Comparison of ENCODE assay signal across 8 cellular contexts in the genomic region with DNA sequence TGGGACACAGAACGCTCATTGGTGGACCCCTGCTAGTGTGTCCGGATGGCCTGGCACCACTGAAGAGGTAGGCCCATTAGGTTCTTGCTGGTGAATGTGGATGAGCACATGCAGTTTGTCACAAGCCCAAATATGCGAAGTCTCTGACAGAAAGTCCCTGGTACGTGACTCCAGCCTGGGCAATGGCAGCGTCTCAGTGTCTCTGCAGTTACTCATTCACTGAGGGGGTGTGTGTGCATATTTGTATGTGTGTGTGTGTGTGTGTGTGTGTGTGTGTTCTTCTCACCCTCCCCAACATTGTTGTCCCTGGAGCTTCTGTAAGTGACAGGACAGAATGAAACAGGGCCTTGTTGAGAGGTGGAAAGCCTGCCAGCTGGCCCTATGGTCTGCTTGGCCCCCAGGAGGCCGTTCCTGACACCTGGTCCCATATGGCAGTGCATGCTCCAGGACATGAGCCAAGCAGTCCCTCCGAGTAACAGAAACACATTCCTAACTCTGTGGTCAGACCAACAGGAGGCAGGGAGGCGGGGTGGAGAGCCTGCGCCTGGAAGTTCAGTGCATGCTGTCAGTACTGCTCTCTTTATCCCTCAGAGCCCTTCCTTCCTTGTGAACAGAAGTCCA.
DNase-seq lines count a peak whose midpoint lies in the region; ATAC-seq and TF ChIP-seq lines count a peak whose summit lies in the region.

No MANE protein-coding gene starts in this region.

- intact Hi-C loops in prostate gland (cut with DNase I), result loop anchor here (10.0 kb wide), 1 partner anchor 94 kb away; no protein-coding TSS in a partner anchor

- peak; percentile 86 for ATAC-seq in RWPE2 (ENCODE audit: low read depth)

- peaks cover 2% of the 10 kb centered on the region for H3K4me1 Mint-ChIP-seq in activated T-cell treated with anti-CD3 and anti-CD28 coated beads, Interleukin-2, amount 50 U/mL, for 24 hours (ENCODE audit: low read depth)

- no peak overlapping the region for H3K27ac Mint-ChIP-seq in activated T-cell treated with anti-CD3 and anti-CD28 coated beads, Interleukin-2, amount 50 U/mL, for 24 hours

- TF ChIP-seq CTCF in RWPE2 (IDR thresholded peaks at IDR 0.05; ENCODE audit: poor library complexity, severe bottlenecking) (no peak), fibroblast of the aortic adventitia (IDR thresholded peaks at IDR 0.05; ENCODE audit: insufficient read depth, low read length) (peak; percentile 22), prostate gland (IDR thresholded peaks at IDR 0.05) (no peak)

- TF ChIP-seq POLR2A in prostate gland (IDR thresholded peaks at IDR 0.05), result no peak

- H3K9me3 ChIP-seq in RWPE2 (ENCODE audit: severe bottlenecking) (no peaks in the 10 kb centered on the region), prostate gland (no peaks in the 10 kb centered on the region)

- H3K4me3 ChIP-seq in RWPE2 (ENCODE audit: severe bottlenecking), result no peak overlapping the region
- no peak overlapping the region for H3K4me3 ChIP-seq in fibroblast of the aortic adventitia (ENCODE audit: low read depth, low read length)
- H3K4me3 ChIP-seq in prostate gland, result no peak overlapping the region

- H3K27me3 ChIP-seq in RWPE2 (ENCODE audit: insufficient read depth, poor library complexity, severe bottlenecking), result no peaks in the 10 kb centered on the region
- no peaks in the 10 kb centered on the region for H3K27me3 ChIP-seq in prostate gland (replicated peaks; ENCODE audit: insufficient read depth)

- H3K9me3 Mint-ChIP-seq in activated T-cell treated with anti-CD3 and anti-CD28 coated beads, Interleukin-2, amount 50 U/mL, for 24 hours, result no peaks in the 10 kb centered on the region

- no peaks in the 10 kb centered on the region for H3K27me3 Mint-ChIP-seq in activated T-cell treated with anti-CD3 and anti-CD28 coated beads, Interleukin-2, amount 50 U/mL, for 24 hours

- H3K27ac ChIP-seq in RWPE2 (ENCODE audit: poor library complexity, severe bottlenecking), result no peak overlapping the region
- no peak overlapping the region for H3K27ac ChIP-seq in prostate gland

- peaks cover 12% of the 10 kb centered on the region for H3K4me1 ChIP-seq in RWPE2 (ENCODE audit: insufficient read depth, poor library complexity, severe bottlenecking)
- H3K4me1 ChIP-seq in prostate gland (replicated peaks), result no peaks in the 10 kb centered on the region

- WGBS in prostate gland, result 45% methylated on average over 9 of the region's 9 CpGs

- no peaks in the 10 kb centered on the region for H3K36me3 Mint-ChIP-seq in activated T-cell treated with anti-CD3 and anti-CD28 coated beads, Interleukin-2, amount 50 U/mL, for 24 hours (ENCODE audit: low read depth)

- no peak overlapping the region for H3K4me3 Mint-ChIP-seq in activated T-cell treated with anti-CD3 and anti-CD28 coated beads, Interleukin-2, amount 50 U/mL, for 24 hours

- no peaks in the 10 kb centered on the region for H3K36me3 ChIP-seq in RWPE2 (ENCODE audit: low read depth)
- no peaks in the 10 kb centered on the region for H3K36me3 ChIP-seq in prostate gland

- peak; percentile 95 for DNase-seq in GM03348 (ENCODE audit: low spot score)
- DNase-seq in RWPE2 (ENCODE audit: low spot score), result peak; percentile 58
- DNase-seq in fibroblast of the aortic adventitia (ENCODE audit: low read depth), result peak; percentile 93
- peak; percentile 18 for DNase-seq in prostate gland (ENCODE audit: low spot score)
- no peak for DNase-seq in NCI-H345 treated with DMSO at 0.1 percent for 48 hours (lab: John Stamatoyannopoulos, UW; ENCODE audit: unreplicated experiment)
- no peak for DNase-seq in activated T-cell treated with anti-CD3 and anti-CD28 coated beads, Interleukin-2, amount 50 U/mL, for 24 hours
- DNase-seq in inferior parietal cortex (ENCODE audit: extremely low spot score), result no peak
- DNase-seq in NCI-H345 (lab: John Stamatoyannopoulos, UW), result no peak

Comparison
In these comparisons a context has a peak if more than half of its experiments do, and no peak if none do; other contexts are left out.
1. DNase-seq: peak in GM03348 (single experiment), RWPE2 (single experiment), fibroblast of the aortic adventitia (single experiment) and prostate gland (single experiment); none in NCI-H345 treated with DMSO at 0.1 percent for 48 hours (single experiment), activated T-cell treated with anti-CD3 and anti-CD28 coated beads, Interleukin-2, amount 50 U/mL, for 24 hours (single experiment), inferior parietal cortex (single experiment) and NCI-H345 (single experiment).